Comparison of ENCODE assay signal across 11 cellular contexts in the genomic region with DNA sequence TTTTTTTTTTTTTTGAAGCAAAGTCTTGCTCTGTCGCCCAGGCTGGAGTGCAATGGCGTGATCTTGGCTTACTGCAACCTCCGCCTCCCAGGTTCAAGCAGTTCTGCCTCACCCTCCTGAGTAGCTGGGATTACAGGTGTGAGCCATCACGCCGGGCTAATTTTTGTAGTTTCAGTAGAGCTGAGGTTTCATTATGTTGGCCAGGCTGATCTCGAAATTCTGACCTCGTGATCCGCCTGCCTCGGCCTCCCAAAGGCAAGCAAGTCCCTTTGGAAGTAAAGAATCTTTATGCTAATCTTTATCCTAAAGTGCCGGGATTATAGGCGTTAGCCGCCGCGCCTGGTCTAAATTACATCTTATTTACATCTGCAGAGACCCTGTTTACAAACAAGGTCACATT. TPM values are rescaled to one million over a fixed set of nuclear protein-coding genes. Genes with fewer than 3 reads are reported as not detected.
DNase-seq lines count a peak whose midpoint lies in the region; ATAC-seq and FAIRE-seq lines count a peak whose summit lies in the region.
"Had no signal": no experiment of that assay in that cellular context is flagged by ENCODE, and none has a peak within 500 bp of the region (broad histone marks: within the 10 kb centered on the region; RNA-seq: fewer than 3 reads in every experiment).

No MANE protein-coding gene starts in this region.

- peak overlapping the region; percentile 75 for H3K27ac Mint-ChIP-seq in stimulated activated naive CD8-positive, alpha-beta T cell treated with anti-CD3 and anti-CD28 coated beads, Interleukin-15, Interleukin-2, amounts not matched to agents 100 ng/mL and 50 ng/mL, for 24 hours
- no peak overlapping the region for H3K27ac Mint-ChIP-seq in activated T-helper 1 cell treated with anti-CD3 and anti-CD28 coated beads, Interleukin-12 subunit alpha, Interleukin-12 subunit beta, Interleukin-2, Interleukin-4 antibody, amounts not matched to agents 30 ng/mL and 10 ng/mL and 1 ng/mL, durations not matched to agents 14 hours and 24 hours and 36 hours

- WGBS in aorta, 2 donors = 86 to 87% methylated on average over 14 of the region's 14 CpGs
- WGBS in small intestine, 3 donors = 32 to 68% (median 51%) methylated on average over 14 of the region's 14 CpGs

- ATAC-seq in stimulated activated naive CD8-positive, alpha-beta T cell treated with anti-CD3 and anti-CD28 coated beads, Interleukin-15, Interleukin-2, amounts not matched to agents 100 U/mL and 50 U/mL, for 24 hours = no peak
- ATAC-seq in aorta (ENCODE audit: low FRiP score) = no peak
- ATAC-seq in HG03025 (IDR thresholded peaks at IDR 0.05; ENCODE audit: low FRiP score, unreplicated experiment) = no peak

- H3K36me3 ChIP-seq in iPS-20b (ENCODE audit: insufficient read depth, low read depth, low read length) (peaks cover 37% of the 10 kb centered on the region), aorta (ENCODE audit: control insufficient read depth in 1 of 2, insufficient read depth in 2 of 2, low read length in 1 of 2) (no peaks in the 10 kb centered on the region), small intestine (ENCODE audit: control insufficient read depth in 2 of 2, insufficient read depth in 2 of 2, low read length in 2 of 2) (peaks cover 0 to 2% of the 10 kb centered on the region in 2 donors)

- no peak for DNase-seq in stimulated activated naive CD8-positive, alpha-beta T cell treated with anti-CD3 and anti-CD28 coated beads, Interleukin-15, Interleukin-2, amounts not matched to agents 100 U/mL and 50 U/mL, for 24 hours
- DNase-seq in activated T-helper 1 cell treated with anti-CD3 and anti-CD28 coated beads, Interleukin-12 subunit alpha, Interleukin-12 subunit beta, Interleukin-2, Interleukin-4 antibody, amounts not matched to agents 30 ng/mL and 10 ng/mL and 1 ng/mL, durations not matched to agents 14 hours and 24 hours and 36 hours (ENCODE audit: low spot score) = no peak
- DNase-seq in aorta (peak; percentile 17 to 46), cerebellar nuclear complex (lab: John Stamatoyannopoulos, UW) (no peak), small intestine (no peak)
- DNase-seq: effector CD8-positive, alpha-beta T cell; KG1 had no signal

- H3K4me1 Mint-ChIP-seq in stimulated activated naive CD8-positive, alpha-beta T cell treated with anti-CD3 and anti-CD28 coated beads, Interleukin-15, Interleukin-2, amounts not matched to agents 100 ng/mL and 50 ng/mL, for 24 hours (ENCODE audit: low read depth) = peaks cover 54% of the 10 kb centered on the region
- peaks cover 39% of the 10 kb centered on the region for H3K4me1 Mint-ChIP-seq in activated T-helper 1 cell treated with anti-CD3 and anti-CD28 coated beads, Interleukin-12 subunit alpha, Interleukin-12 subunit beta, Interleukin-2, Interleukin-4 antibody, amounts not matched to agents 30 ng/mL and 10 ng/mL and 1 ng/mL, durations not matched to agents 14 hours and 24 hours and 36 hours (ENCODE audit: low read depth)

- peak overlapping the region; percentile 43 for H3K4me3 ChIP-seq in iPS-20b (ENCODE audit: low read length)
- no peak overlapping the region for H3K4me3 ChIP-seq in aorta (ENCODE audit: low read length in 2 of 2)
- peak overlapping the region in 1 of 2 donors; percentile 29 for H3K4me3 ChIP-seq in small intestine (ENCODE audit: low read depth in 1 of 2, low read length in 2 of 2)

- H3K9me3 ChIP-seq in iPS-20b (ENCODE audit: insufficient read depth, low read depth, low read length) = no peaks in the 10 kb centered on the region
- H3K9me3 ChIP-seq in aorta (ENCODE audit: control insufficient read depth, low read length) = no peaks in the 10 kb centered on the region
- no peaks in the 10 kb centered on the region for H3K9me3 ChIP-seq in small intestine (ENCODE audit: control insufficient read depth, low read depth)

- no peak for FAIRE-seq in small intestine (lab: Jason Lieb, UNC)
- FAIRE-seq: islet of Langerhans had no signal

- H3K36me3 Mint-ChIP-seq in stimulated activated naive CD8-positive, alpha-beta T cell treated with anti-CD3 and anti-CD28 coated beads, Interleukin-15, Interleukin-2, amounts not matched to agents 100 ng/mL and 50 ng/mL, for 24 hours (ENCODE audit: low read depth) = peaks cover 47% of the 10 kb centered on the region
- H3K36me3 Mint-ChIP-seq in activated T-helper 1 cell treated with anti-CD3 and anti-CD28 coated beads, Interleukin-12 subunit alpha, Interleukin-12 subunit beta, Interleukin-2, Interleukin-4 antibody, amounts not matched to agents 30 ng/mL and 10 ng/mL and 1 ng/mL, durations not matched to agents 14 hours and 24 hours and 36 hours (ENCODE audit: low read depth) = peaks cover 18% of the 10 kb centered on the region

- intact Hi-C loops in activated T-helper 1 cell treated with anti-CD3 and anti-CD28 coated beads, Interleukin-12 subunit alpha, Interleukin-12 subunit beta, Interleukin-2, Interleukin-4 antibody, amounts not matched to agents 30 ng/mL and 10 ng/mL and 1 ng/mL, durations not matched to agents 14 hours and 24 hours and 36 hours (cut with micrococcal nuclease) = no loop called here
- intact Hi-C loops in aorta (cut with DNase I) = no loop called here

- no peaks in the 10 kb centered on the region for H3K9me3 Mint-ChIP-seq in stimulated activated naive CD8-positive, alpha-beta T cell treated with anti-CD3 and anti-CD28 coated beads, Interleukin-15, Interleukin-2, amounts not matched to agents 100 ng/mL and 50 ng/mL, for 24 hours
- H3K9me3 Mint-ChIP-seq in activated T-helper 1 cell treated with anti-CD3 and anti-CD28 coated beads, Interleukin-12 subunit alpha, Interleukin-12 subunit beta, Interleukin-2, Interleukin-4 antibody, amounts not matched to agents 30 ng/mL and 10 ng/mL and 1 ng/mL, durations not matched to agents 14 hours and 24 hours and 36 hours = no peaks in the 10 kb centered on the region

- H3K9ac ChIP-seq in iPS-20b (ENCODE audit: low read depth, low read length) = peak overlapping the region; percentile 27; the same call in 1 of the 2 replicates

- no peaks in the 10 kb centered on the region for H3K27me3 ChIP-seq in iPS-20b (ENCODE audit: insufficient read depth, low read length)
- no peaks in the 10 kb centered on the region for H3K27me3 ChIP-seq in aorta (ENCODE audit: control insufficient read depth in 1 of 2, insufficient read depth in 2 of 2, low read length in 1 of 2)
- no peaks in the 10 kb centered on the region for H3K27me3 ChIP-seq in small intestine (ENCODE audit: control insufficient read depth in 2 of 2, insufficient read depth in 2 of 2, low read length in 2 of 2)

- H3K4me1 ChIP-seq in iPS-20b (ENCODE audit: insufficient read depth, low read length) = peaks cover 9% of the 10 kb centered on the region
- no peaks in the 10 kb centered on the region for H3K4me1 ChIP-seq in aorta (ENCODE audit: control insufficient read depth in 1 of 2, insufficient read depth in 2 of 2, low read length in 2 of 2)
- peaks cover 7 to 10% of the 10 kb centered on the region in 2 donors for H3K4me1 ChIP-seq in small intestine (ENCODE audit: control insufficient read depth in 2 of 2, insufficient read depth in 1 of 2, low read depth in 1 of 2, low read length in 1 of 2)

- peak overlapping the region; percentile 100 for H3K4me3 Mint-ChIP-seq in stimulated activated naive CD8-positive, alpha-beta T cell treated with anti-CD3 and anti-CD28 coated beads, Interleukin-15, Interleukin-2, amounts not matched to agents 100 ng/mL and 50 ng/mL, for 24 hours
- peak overlapping the region; percentile 99 for H3K4me3 Mint-ChIP-seq in activated T-helper 1 cell treated with anti-CD3 and anti-CD28 coated beads, Interleukin-12 subunit alpha, Interleukin-12 subunit beta, Interleukin-2, Interleukin-4 antibody, amounts not matched to agents 30 ng/mL and 10 ng/mL and 1 ng/mL, durations not matched to agents 14 hours and 24 hours and 36 hours

- H3K27me3 Mint-ChIP-seq in stimulated activated naive CD8-positive, alpha-beta T cell treated with anti-CD3 and anti-CD28 coated beads, Interleukin-15, Interleukin-2, amounts not matched to agents 100 ng/mL and 50 ng/mL, for 24 hours = peaks cover 4% of the 10 kb centered on the region
- H3K27me3 Mint-ChIP-seq in activated T-helper 1 cell treated with anti-CD3 and anti-CD28 coated beads, Interleukin-12 subunit alpha, Interleukin-12 subunit beta, Interleukin-2, Interleukin-4 antibody, amounts not matched to agents 30 ng/mL and 10 ng/mL and 1 ng/mL, durations not matched to agents 14 hours and 24 hours and 36 hours (ENCODE audit: insufficient read depth) = peaks cover 6% of the 10 kb centered on the region

- H3K27ac ChIP-seq in iPS-20b (ENCODE audit: low read length) (no peak overlapping the region), aorta (ENCODE audit: low read depth in 1 of 2, low read length in 2 of 2) (no peak overlapping the region), small intestine (ENCODE audit: low read depth in 1 of 2, low read length in 1 of 2) (peak overlapping the region in 1 of 2 donors; percentile 17)

RNA-seq across cellular contexts. Expression of gene PSMG4, which starts 1.5 kb away (rescaled TPM):
- total RNA-seq in activated T-helper 1 cell treated with anti-CD3 and anti-CD28 coated beads, Interleukin-12 subunit alpha, Interleukin-12 subunit beta, Interleukin-2, Interleukin-4 antibody, amounts not matched to agents 30 ng/mL and 10 ng/mL and 1 ng/mL, durations not matched to agents 14 hours and 24 hours and 36 hours = 32.1 and 35.4 TPM in 2 replicates
- total RNA-seq in aorta = 10 to 100 TPM; 12.0 to 24.3 TPM
- polyA plus RNA-seq in aorta (10 to 100 TPM; 27.7 to 38.2 TPM), small intestine (10 to 100 TPM; 24.8 to 43.8 (median 42.0) TPM)

RNA-seq across cellular contexts. Expression of gene TUBB2B, which starts 32.8 kb away (rescaled TPM):
- total RNA-seq in activated T-helper 1 cell treated with anti-CD3 and anti-CD28 coated beads, Interleukin-12 subunit alpha, Interleukin-12 subunit beta, Interleukin-2, Interleukin-4 antibody, amounts not matched to agents 30 ng/mL and 10 ng/mL and 1 ng/mL, durations not matched to agents 14 hours and 24 hours and 36 hours = 0.20 and 0.57 TPM in 2 replicates
- total RNA-seq in aorta = 1 to 10 TPM; 5.6 to 6.3 TPM
- 1 to 10 TPM; 2.8 to 4.3 TPM for polyA plus RNA-seq in aorta
- polyA plus RNA-seq in small intestine = 10 to 100 TPM in 1 of 3 donors, 1 to 10 TPM in 2; 3.4 to 23.1 (median 7.6) TPM

Comparison
In these comparisons a context has a peak if more than half of its experiments do, and no peak if none do; other contexts are left out.
1. DNase-seq: peak in aorta (2 of 2); none in stimulated activated naive CD8-positive, alpha-beta T cell treated with anti-CD3 and anti-CD28 coated beads, Interleukin-15, Interleukin-2, amounts not matched to agents 100 U/mL and 50 U/mL, for 24 hours (single experiment), activated T-helper 1 cell treated with anti-CD3 and anti-CD28 coated beads, Interleukin-12 subunit alpha, Interleukin-12 subunit beta, Interleukin-2, Interleukin-4 antibody, amounts not matched to agents 30 ng/mL and 10 ng/mL and 1 ng/mL, durations not matched to agents 14 hours and 24 hours and 36 hours (single experiment), cerebellar nuclear complex (0 of 2) and small intestine (single experiment).